ENCODE assay signal across 22 cellular contexts in genomic region chr9:114284316-114285060, GRCh38. TPM values are rescaled to one million over a fixed set of nuclear protein-coding genes. Genes with fewer than 3 reads are reported as not detected.
A peak's percentile ranks its signal among the peaks of the same experiment; 100 is the strongest.
DNase-seq lines count a peak whose midpoint lies in the region; ATAC-seq and TF ChIP-seq lines count a peak whose summit lies in the region.
"Had no signal": no experiment of that assay in that cellular context is flagged by ENCODE, and none has a peak within 500 bp of the region (broad histone marks: within the 10 kb centered on the region; RNA-seq: fewer than 3 reads in every experiment).

No MANE protein-coding gene starts in this region.

- no peaks in the 10 kb centered on the region for H3K27me3 ChIP-seq in uterus
- H3K27me3 ChIP-seq: gastrocnemius medialis, tibial nerve had no signal

- no peaks in the 10 kb centered on the region for H3K9me3 ChIP-seq in uterus
- H3K9me3 ChIP-seq: gastrocnemius medialis, tibial nerve had no signal

- intact Hi-C loops in cardiac septum (cut with DNase I) (no loop called here), Right ventricle myocardium inferior (cut with DNase I) (no loop called here), uterus (cut with DNase I; ENCODE audit: low total_unique reads) (no loop called here)

- no peaks in the 10 kb centered on the region for H3K27me3 Mint-ChIP-seq in nephron progenitor cell (ENCODE audit: low read depth, poor library complexity)

- H3K27ac Mint-ChIP-seq in nephron progenitor cell: peak overlapping the region; percentile 59
- H3K27ac Mint-ChIP-seq: CD4-positive, alpha-beta memory T cell had no signal

- no peak for ATAC-seq in Right ventricle myocardium inferior
- ATAC-seq: gastrocnemius medialis had no signal

- no peaks in the 10 kb centered on the region for H3K36me3 ChIP-seq in uterus
- H3K36me3 ChIP-seq: gastrocnemius medialis had no signal

- no peaks in the 10 kb centered on the region for H3K4me1 ChIP-seq in uterus
- H3K4me1 ChIP-seq: gastrocnemius medialis had no signal

- H3K4me3 ChIP-seq in epithelial cell of esophagus (ENCODE audit: low read length) (no peak overlapping the region), uterus (no peak overlapping the region)
- H3K4me3 ChIP-seq: gastrocnemius medialis, tibial nerve had no signal

- H3K27ac ChIP-seq in uterus: no peak overlapping the region
- H3K27ac ChIP-seq: epithelial cell of prostate, gastrocnemius medialis had no signal

- H3K4me3 Mint-ChIP-seq in nephron progenitor cell: peak overlapping the region; percentile 26
- H3K4me3 Mint-ChIP-seq: CD4-positive, alpha-beta memory T cell had no signal

- no peak for TF ChIP-seq POLR2A in uterus (IDR thresholded peaks at IDR 0.05)

- peaks cover 57% of the 10 kb centered on the region for H3K4me1 Mint-ChIP-seq in nephron progenitor cell
- H3K4me1 Mint-ChIP-seq: CD4-positive, alpha-beta memory T cell had no signal

- no peak for TF ChIP-seq CTCF in epithelial cell of esophagus (IDR thresholded peaks at IDR 0.05; ENCODE audit: insufficient read depth, low read depth, low read length, missing control alignments)
- no peak for TF ChIP-seq CTCF in nephron progenitor cell (IDR thresholded peaks at IDR 0.05)
- no peak for TF ChIP-seq CTCF in uterus (IDR thresholded peaks at IDR 0.05)

- H3K9me3 Mint-ChIP-seq in nephron progenitor cell: no peaks in the 10 kb centered on the region
- H3K9me3 Mint-ChIP-seq: CD4-positive, alpha-beta memory T cell had no signal

- peaks cover 10% of the 10 kb centered on the region for H3K36me3 Mint-ChIP-seq in nephron progenitor cell (ENCODE audit: low read depth)
- H3K36me3 Mint-ChIP-seq: CD4-positive, alpha-beta memory T cell had no signal

- peak; percentile 73 for DNase-seq in cardiac septum (ENCODE audit: low spot score)
- no peak for DNase-seq in Right ventricle myocardium inferior (ENCODE audit: missing footprints)
- DNase-seq in epithelial cell of esophagus (ENCODE audit: low read depth): peak; percentile 19
- DNase-seq in nephron progenitor cell: no peak
- DNase-seq in uterus: peak; percentile 10 to 11
- no peak for DNase-seq in NCI-H2029 treated with DMSO at 0.1 percent for 48 hours (lab: John Stamatoyannopoulos, UW)
- DNase-seq in NCI-H2029 (lab: John Stamatoyannopoulos, UW): no peak
- DNase-seq in hippocampal formation (lab: John Stamatoyannopoulos, UW): no peak
- DNase-seq: activated CD4-positive, alpha-beta T cell treated with anti-CD3 and anti-CD28 coated beads for 48 hours; activated naive CD4-positive, alpha-beta T cell; cortex of kidney; DMS53; NCI-H1417 treated with DMSO at 0.1 percent for 48 hours; NCI-H82; stimulated activated naive CD4-positive, alpha-beta T cell had no signal

RNA-seq across cellular contexts. Expression of gene ORM1, which starts 38.4 kb away (rescaled TPM):
- total RNA-seq in cardiac septum (not detected), Right ventricle myocardium inferior (0.51 TPM), uterus (1 to 10 TPM in 2 of 4 donors, not detected in 2; 1.9 to 2.4 TPM)
- total RNA-seq: CD4-positive, alpha-beta memory T cell; HT1080; LHCN-M2; lower leg skin; tibial nerve had no signal

RNA-seq across cellular contexts. Expression of gene ORM2, which starts 45.2 kb away (rescaled TPM):
- total RNA-seq in cardiac septum: 0.32 TPM
- not detected for total RNA-seq in Right ventricle myocardium inferior
- total RNA-seq in uterus: 1 to 10 TPM in 1 of 4 donors, not detected in 3; 1.2 TPM
- total RNA-seq: CD4-positive, alpha-beta memory T cell; HT1080; LHCN-M2; lower leg skin; tibial nerve had no signal

Comparison
In these comparisons a context has a peak if more than half of its experiments do, and no peak if none do; other contexts are left out.
1. DNase-seq: peak in cardiac septum (single experiment), epithelial cell of esophagus (single experiment) and uterus (2 of 2); none in Right ventricle myocardium inferior (single experiment), nephron progenitor cell (single experiment), NCI-H2029 treated with DMSO at 0.1 percent for 48 hours (single experiment), NCI-H2029 (single experiment) and hippocampal formation (0 of 2).